In genomic region chr5:10077721-10078551, GRCh38 we compare ENCODE assay signal across 21 cellular contexts.
A peak's percentile ranks its signal among the peaks of the same experiment; 100 is the strongest.
DNase-seq lines count a peak whose midpoint lies in the region; ATAC-seq and TF ChIP-seq lines count a peak whose summit lies in the region.
"Had no signal": no experiment of that assay in that cellular context is flagged by ENCODE, and none has a peak within 500 bp of the region (broad histone marks: within the 10 kb centered on the region; RNA-seq: fewer than 3 reads in every experiment).

No MANE protein-coding gene starts in this region.

- H3K4me1 Mint-ChIP-seq in nephron: peaks cover 12% of the 10 kb centered on the region
- no peaks in the 10 kb centered on the region for H3K4me1 Mint-ChIP-seq in activated naive CD8-positive, alpha-beta T cell treated with anti-CD3 and anti-CD28 coated beads for 36 hours
- no peaks in the 10 kb centered on the region for H3K4me1 Mint-ChIP-seq in naive thymus-derived CD8-positive, alpha-beta T cell
- H3K4me1 Mint-ChIP-seq: activated naive CD4-positive, alpha-beta T cell treated with anti-CD3 and anti-CD28 coated beads, Interleukin-2, amount 50 U/mL, for 24 hours; CD8-positive, alpha-beta memory T cell; T-helper 17 cell had no signal

- peak overlapping the region; percentile 7 to 71 (median 18) for H3K27ac Mint-ChIP-seq in nephron
- no peak overlapping the region for H3K27ac Mint-ChIP-seq in activated naive CD8-positive, alpha-beta T cell treated with anti-CD3 and anti-CD28 coated beads for 36 hours
- no peak overlapping the region for H3K27ac Mint-ChIP-seq in naive thymus-derived CD8-positive, alpha-beta T cell
- H3K27ac Mint-ChIP-seq: activated naive CD4-positive, alpha-beta T cell treated with anti-CD3 and anti-CD28 coated beads, Interleukin-2, amount 50 U/mL, for 24 hours; CD8-positive, alpha-beta memory T cell; T-helper 17 cell had no signal

- no peaks in the 10 kb centered on the region for H3K9me3 Mint-ChIP-seq in nephron
- H3K9me3 Mint-ChIP-seq in activated naive CD8-positive, alpha-beta T cell treated with anti-CD3 and anti-CD28 coated beads for 36 hours: no peaks in the 10 kb centered on the region
- peaks cover 0 to 13% (median 0%) of the 10 kb centered on the region in 9 donors for H3K9me3 Mint-ChIP-seq in naive thymus-derived CD8-positive, alpha-beta T cell

- H3K9me2 ChIP-seq in GM23248 (ENCODE audit: insufficient read depth): no peaks in the 10 kb centered on the region

- H3K36me3 ChIP-seq in GM23248 (ENCODE audit: low read depth): no peaks in the 10 kb centered on the region
- H3K36me3 ChIP-seq: SJSA1 had no signal

- H3K27ac ChIP-seq in GM23248: peak overlapping the region; percentile 92
- H3K27ac ChIP-seq: SJSA1 had no signal

- WGBS in GM23248 (ENCODE audit: low coverage in 1 of 2, low lambda C conversion rate in 2 of 2, missing lambda C conversion rate in 2 of 2), 2 experiments: 0 to 1% methylated on average over 11 of the region's 11 CpGs

- H3K4me1 ChIP-seq in GM23248 (ENCODE audit: insufficient read depth): peaks cover 23% of the 10 kb centered on the region
- H3K4me1 ChIP-seq: SJSA1 had no signal

- H3K79me2 ChIP-seq in GM23248 (ENCODE audit: insufficient read depth): no peaks in the 10 kb centered on the region

- peaks cover 7% of the 10 kb centered on the region for H3K27me3 Mint-ChIP-seq in nephron (ENCODE audit: low read depth)
- no peaks in the 10 kb centered on the region for H3K27me3 Mint-ChIP-seq in activated naive CD8-positive, alpha-beta T cell treated with anti-CD3 and anti-CD28 coated beads for 36 hours
- peaks cover 0 to 7% (median 4%) of the 10 kb centered on the region in 5 donors for H3K27me3 Mint-ChIP-seq in naive thymus-derived CD8-positive, alpha-beta T cell
- H3K27me3 Mint-ChIP-seq: CD8-positive, alpha-beta memory T cell had no signal

- no peaks in the 10 kb centered on the region for H4K20me1 ChIP-seq in GM23248 (ENCODE audit: insufficient read depth)

- H3K4me3 Mint-ChIP-seq in nephron: no peak overlapping the region
- H3K4me3 Mint-ChIP-seq in activated naive CD8-positive, alpha-beta T cell treated with anti-CD3 and anti-CD28 coated beads for 36 hours: no peak overlapping the region
- H3K4me3 Mint-ChIP-seq in naive thymus-derived CD8-positive, alpha-beta T cell: no peak overlapping the region
- H3K4me3 Mint-ChIP-seq: activated naive CD4-positive, alpha-beta T cell treated with anti-CD3 and anti-CD28 coated beads, Interleukin-2, amount 50 U/mL, for 24 hours; CD8-positive, alpha-beta memory T cell; T-helper 17 cell had no signal

- no peaks in the 10 kb centered on the region for H3K27me3 ChIP-seq in GM23248 (replicated peaks; ENCODE audit: insufficient read depth)
- H3K27me3 ChIP-seq: SJSA1 had no signal

- peak overlapping the region; percentile 75 for H3K9ac ChIP-seq in GM23248

- peak overlapping the region; percentile 86 for H2AFZ ChIP-seq in GM23248

- DNase-seq in AG09309 (ENCODE audit: low read depth) (peak; percentile 81), GM23248 (peak; percentile 90), dedifferentiated amniotic fluid mesenchymal stem cell (ENCODE audit: extremely low spot score) (peak; percentile 64), NOMO-1 (lab: John Stamatoyannopoulos, UW; ENCODE audit: unreplicated experiment in 2 of 2) (no peak)
- no peak for DNase-seq in activated naive CD8-positive, alpha-beta T cell treated with anti-CD3 and anti-CD28 coated beads for 36 hours
- no peak for DNase-seq in naive thymus-derived CD8-positive, alpha-beta T cell
- no peak for DNase-seq in stimulated activated CD4-positive, alpha-beta T cell treated with anti-CD3 and anti-CD28 coated beads, Interleukin-12 subunit alpha, Interleukin-12 subunit beta, amount 100 ng/mL, for 4 hours
- DNase-seq: activated CD4-positive, alpha-beta T cell treated with anti-CD3 and anti-CD28 coated beads, Interleukin-2, amount 50 U/mL, for 1 hour; AML-193; CD8-positive, alpha-beta memory T cell; GOT3; mammary epithelial cell; NCI-H1105 treated with DMSO at 0.1 percent for 48 hours; NCI-H2081 treated with DMSO at 0.1 percent for 48 hours; NCI-H446 treated with DMSO at 0.1 percent for 48 hours; right cardiac atrium; stimulated activated CD8-positive, alpha-beta memory T cell treated with anti-CD3 and anti-CD28 coated beads, Interleukin-4, amount 100 ng/mL, for 48 hours; T-helper 17 cell had no signal

- H3K9me3 ChIP-seq in GM23248 (ENCODE audit: low read depth): no peaks in the 10 kb centered on the region
- H3K9me3 ChIP-seq: SJSA1 had no signal

- H3K36me3 Mint-ChIP-seq in nephron (ENCODE audit: low read depth): no peaks in the 10 kb centered on the region
- no peaks in the 10 kb centered on the region for H3K36me3 Mint-ChIP-seq in activated naive CD8-positive, alpha-beta T cell treated with anti-CD3 and anti-CD28 coated beads for 36 hours
- H3K36me3 Mint-ChIP-seq in naive thymus-derived CD8-positive, alpha-beta T cell: peaks cover 0 to 3% (median 0%) of the 10 kb centered on the region in 3 donors
- H3K36me3 Mint-ChIP-seq: activated naive CD4-positive, alpha-beta T cell treated with anti-CD3 and anti-CD28 coated beads, Interleukin-2, amount 50 U/mL, for 24 hours; CD8-positive, alpha-beta memory T cell had no signal

- TF ChIP-seq CTCF in AG09309 (IDR thresholded peaks at IDR 0.05; ENCODE audit: control insufficient read depth, insufficient read depth, low read depth, low read length, missing control alignments) (no peak), nephron (IDR thresholded peaks at IDR 0.05; ENCODE audit: unreplicated experiment in 3 of 3) (no peak)

- H3F3A ChIP-seq in GM23248 (ENCODE audit: insufficient read depth): peaks cover 21% of the 10 kb centered on the region

- H3K4me2 ChIP-seq in GM23248 (ENCODE audit: unreplicated experiment): peak overlapping the region; percentile 80

- in situ Hi-C loops in GM23248 (cut with MboI): no loop called here

- no peak for ATAC-seq in naive thymus-derived CD8-positive, alpha-beta T cell
- ATAC-seq: right cardiac atrium, T-helper 17 cell had no signal

- H3K4me3 ChIP-seq in AG09309 (ENCODE audit: control insufficient read depth, low read depth, low read length): peak overlapping the region; percentile 7
- H3K4me3 ChIP-seq in GM23248: peak overlapping the region; percentile 65
- H3K4me3 ChIP-seq: SJSA1 had no signal

- POLR2A ChIA-PET in naive thymus-derived CD8-positive, alpha-beta T cell (lab: Charles Lee): no interaction called here

Comparison
In these comparisons a context has a peak if more than half of its experiments do, and no peak if none do; other contexts are left out.
1. DNase-seq: peak in AG09309 (single experiment), GM23248 (single experiment) and dedifferentiated amniotic fluid mesenchymal stem cell (single experiment); none in NOMO-1 (0 of 2), activated naive CD8-positive, alpha-beta T cell treated with anti-CD3 and anti-CD28 coated beads for 36 hours (single experiment), naive thymus-derived CD8-positive, alpha-beta T cell (0 of 10) and stimulated activated CD4-positive, alpha-beta T cell treated with anti-CD3 and anti-CD28 coated beads, Interleukin-12 subunit alpha, Interleukin-12 subunit beta, amount 100 ng/mL, for 4 hours (single experiment).
2. H3K27ac Mint-ChIP-seq: peak in nephron (3 of 3); none in activated naive CD8-positive, alpha-beta T cell treated with anti-CD3 and anti-CD28 coated beads for 36 hours (single experiment) and naive thymus-derived CD8-positive, alpha-beta T cell (0 of 10).